Comparison of ENCODE assay signal across 8 cellular contexts in the genomic region with DNA sequence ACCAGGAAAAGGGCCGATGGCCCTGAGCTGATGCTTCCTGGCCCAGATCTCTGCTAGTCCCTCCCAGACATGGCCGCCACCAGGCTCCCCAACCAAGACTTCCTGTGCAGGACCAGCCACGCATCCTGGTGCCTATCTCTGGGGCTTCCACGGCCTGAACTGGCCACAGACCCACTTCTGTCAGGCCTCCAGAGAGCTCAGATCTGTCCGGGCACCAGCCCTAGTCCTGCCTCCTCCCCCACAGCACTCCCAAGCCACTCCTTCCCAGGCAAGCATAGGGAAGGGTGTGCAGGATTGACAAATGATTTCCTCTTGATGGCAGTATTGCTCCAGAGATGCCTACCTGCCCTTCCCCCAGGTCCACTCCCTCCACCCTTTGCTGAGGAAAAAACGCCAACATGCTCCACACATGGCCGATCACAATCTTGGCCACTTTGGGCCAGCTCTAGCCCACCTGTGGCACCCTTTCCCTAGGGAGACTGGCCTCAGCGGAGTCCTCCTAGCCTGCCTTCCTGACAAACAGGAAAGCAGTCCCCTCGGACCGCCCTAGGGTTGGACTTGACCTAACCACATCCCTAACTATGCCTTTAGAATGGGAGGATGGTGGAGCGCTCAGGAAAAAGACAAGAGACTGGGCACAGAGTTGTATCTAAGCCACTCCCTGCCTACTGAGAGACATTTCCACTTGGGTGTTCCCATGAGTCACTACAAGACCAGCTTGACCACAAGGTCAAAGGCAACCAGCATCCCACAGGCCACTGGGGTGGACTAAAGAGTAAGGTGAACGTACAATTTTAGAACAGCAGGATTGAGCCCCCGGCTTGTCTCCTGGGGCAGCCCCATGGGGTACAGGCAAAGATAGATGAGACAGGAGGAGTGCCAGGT.
DNase-seq lines count a peak whose midpoint lies in the region; ATAC-seq and TF ChIP-seq lines count a peak whose summit lies in the region.

No MANE protein-coding gene starts in this region.

- no peaks in the 10 kb centered on the region for H4K20me1 ChIP-seq in PC-3 (ENCODE audit: low read length)

- BruUV-seq in PC-3 (replicated peaks; lab: Mats Ljungman, UMichigan), result no TSS peak

- H3K4me2 ChIP-seq in PC-3 (ENCODE audit: low read length), result peak overlapping the region; percentile 69

- H3K4me3 ChIP-seq in PC-3 (ENCODE audit: low read length) (peak overlapping the region; percentile 24; the same call in 1 of the 2 replicates), esophagus muscularis mucosa (peak overlapping the region in 2 of 4 donors; percentile 42 to 52)

- H3K4me1 ChIP-seq in PC-3 (ENCODE audit: insufficient read depth, low read length) (peaks cover 15% of the 10 kb centered on the region; the same call in 1 of the 2 replicates), esophagus muscularis mucosa (peaks cover 0 to 18% (median 3%) of the 10 kb centered on the region in 4 donors)

- peak overlapping the region; percentile 61 for H2AFZ ChIP-seq in PC-3 (ENCODE audit: low read length)

- H3K27me3 ChIP-seq in PC-3 (ENCODE audit: low read length) (no peaks in the 10 kb centered on the region), esophagus muscularis mucosa (no peaks in the 10 kb centered on the region)

- peak overlapping the region; percentile 52 for H3K9ac ChIP-seq in PC-3 (ENCODE audit: low read length)

- ATAC-seq in HG03442 (IDR thresholded peaks at IDR 0.05; ENCODE audit: unreplicated experiment), result peak; percentile 66
- peak; percentile 70 for ATAC-seq in PC-3
- no peak for ATAC-seq in GM19328 (IDR thresholded peaks at IDR 0.05; ENCODE audit: unreplicated experiment)

- TF ChIP-seq POLR2A in esophagus muscularis mucosa (IDR thresholded peaks at IDR 0.05; ENCODE audit: low read depth), result no peak

- H3F3A ChIP-seq in PC-3 (ENCODE audit: low read length, unreplicated experiment), result no peaks in the 10 kb centered on the region

- intact Hi-C loops in PC-3 (cut with micrococcal nuclease), result no loop called here
- intact Hi-C loops in esophagus muscularis mucosa (cut with DNase I), result no loop called here

- peak overlapping the region; percentile 69 for H3K27ac ChIP-seq in C4-2B
- peak overlapping the region; percentile 86 for H3K27ac ChIP-seq in PC-3 (ENCODE audit: low read length)
- H3K27ac ChIP-seq in esophagus muscularis mucosa (replicated peaks in 1 of 4), result peak overlapping the region in 2 of 4 donors; percentile 18 to 61

- CTCF ChIA-PET in PC-3 (lab: Charles Lee), result no interaction called here

- DNase-seq in GM19240 (ENCODE audit: insufficient read length, low spot score), result peak; percentile 52
- peak; percentile 71 for DNase-seq in PC-3
- no peak for DNase-seq in esophagus muscularis mucosa (ENCODE audit: extremely low spot score)
- DNase-seq in pons (ENCODE audit: low spot score), result peak; percentile 72
- DNase-seq in stimulated activated CD8-positive, alpha-beta memory T cell treated with anti-CD3 and anti-CD28 coated beads, Interleukin-4, amount 100 ng/mL, for 48 hours, result no peak

- 49% methylated on average over 11 of the region's 13 CpGs for WGBS in esophagus muscularis mucosa

- TF ChIP-seq CTCF in C4-2B (conservative IDR thresholded peaks at IDR 0.05) (peak; percentile 44), PC-3 (conservative IDR thresholded peaks at IDR 0.05; ENCODE audit: low read depth, low read length) (peak; percentile 47), esophagus muscularis mucosa (IDR thresholded peaks at IDR 0.05) (peak in 2 of 3 experiments; percentile 39)

- H3K79me2 ChIP-seq in PC-3 (ENCODE audit: low read length), result no peaks in the 10 kb centered on the region

- H3K9me3 ChIP-seq in PC-3 (ENCODE audit: low read length) (no peaks in the 10 kb centered on the region), esophagus muscularis mucosa (peaks cover 0 to 11% (median 4%) of the 10 kb centered on the region in 4 donors)

- H3K9me2 ChIP-seq in PC-3 (replicated peaks; ENCODE audit: low read length), result no peaks in the 10 kb centered on the region

- POLR2A ChIA-PET in PC-3 (lab: Charles Lee; ENCODE audit: unreplicated experiment), result no interaction called here

- H3K36me3 ChIP-seq in PC-3 (ENCODE audit: low read depth, low read length) (no peaks in the 10 kb centered on the region), esophagus muscularis mucosa (peaks cover 0 to 6% (median 2%) of the 10 kb centered on the region in 4 donors)

- no peak for TF ChIP-seq EP300 in esophagus muscularis mucosa (IDR thresholded peaks at IDR 0.05)

Comparison
In these comparisons a context has a peak if more than half of its experiments do, and no peak if none do; other contexts are left out.
1. DNase-seq: peak in GM19240 (single experiment), PC-3 (single experiment) and pons (single experiment); none in esophagus muscularis mucosa (single experiment) and stimulated activated CD8-positive, alpha-beta memory T cell treated with anti-CD3 and anti-CD28 coated beads, Interleukin-4, amount 100 ng/mL, for 48 hours (single experiment).
2. Peak in every context shown above with its lines, with median percentiles within 50 percentile points of each other: CTCF ChIP-seq.